ENCODE assay signal across 31 cellular contexts in genomic region chr22:17782621-17783020, GRCh38. TPM values are rescaled to one million over a fixed set of nuclear protein-coding genes. Genes with fewer than 3 reads are reported as not detected.
A peak's percentile ranks its signal among the peaks of the same experiment; 100 is the strongest.
DNase-seq lines count a peak whose midpoint lies in the region; ATAC-seq and TF ChIP-seq lines count a peak whose summit lies in the region.
"Had no signal": no experiment of that assay in that cellular context is flagged by ENCODE, and none has a peak within 500 bp of the region (broad histone marks: within the 10 kb centered on the region; RNA-seq: fewer than 3 reads in every experiment).

No MANE protein-coding gene starts in this region.

- H3K4me3 ChIP-seq in BLaER1 treated with 17β-estradiol and CSF1 and Interleukin-3, amounts not matched to agents 10 nM and 100 nM, result peak overlapping the region in 1 of 10 experiments; percentile 33; a peak in 1 of 20 replicates
- H3K4me3 ChIP-seq in osteoblast (ENCODE audit: insufficient read depth, low read length) (no peak overlapping the region), ascending aorta (no peak overlapping the region), thyroid gland (replicated peaks in 1 of 3) (no peak overlapping the region)
- H3K4me3 ChIP-seq: gastroesophageal sphincter, GM23248, left ventricle myocardium inferior, PC-9, right lobe of liver, thoracic aorta, vagina had no signal

- no peaks in the 10 kb centered on the region for H3K36me3 Mint-ChIP-seq in T-helper 17 cell (ENCODE audit: low read depth)
- H3K36me3 Mint-ChIP-seq: mesothelial cell of epicardium had no signal

- H3K79me2 ChIP-seq in osteoblast (ENCODE audit: insufficient read depth, low read length), result no peaks in the 10 kb centered on the region

- peaks cover 0 to 5% (median 0%) of the 10 kb centered on the region in 11 experiments; a peak in 3 of 22 replicates for H3K9me3 ChIP-seq in BLaER1 treated with 17β-estradiol and CSF1 and Interleukin-3, amounts not matched to agents 10 nM and 100 nM (replicated peaks in 1 of 11)
- H3K9me3 ChIP-seq in T-helper 17 cell (ENCODE audit: control insufficient read depth, low read length, poor library complexity, severe bottlenecking), result no peaks in the 10 kb centered on the region
- no peaks in the 10 kb centered on the region for H3K9me3 ChIP-seq in osteoblast (ENCODE audit: low read depth, low read length)
- H3K9me3 ChIP-seq in ascending aorta, result no peaks in the 10 kb centered on the region
- H3K9me3 ChIP-seq in thyroid gland, result no peaks in the 10 kb centered on the region
- H3K9me3 ChIP-seq: gastroesophageal sphincter, left ventricle myocardium inferior, right lobe of liver, thoracic aorta, vagina had no signal

- H4K20me1 ChIP-seq in BLaER1 treated with 17β-estradiol and CSF1 and Interleukin-3, amounts not matched to agents 10 nM and 100 nM, result peaks cover 0 to 5% (median 0%) of the 10 kb centered on the region in 11 experiments; a peak in 1 of 22 replicates
- H4K20me1 ChIP-seq in osteoblast (ENCODE audit: insufficient read depth, low read length), result no peaks in the 10 kb centered on the region

- H3K36me3 ChIP-seq in BLaER1 treated with 17β-estradiol and CSF1 and Interleukin-3, amounts not matched to agents 10 nM and 100 nM, result 0 out of 22 replicates have a peak, but pooled peaks cover 0 to under 1% (median 0%) of the 10 kb centered on the region in 11 experiments
- peaks cover 3% of the 10 kb centered on the region for H3K36me3 ChIP-seq in osteoblast (ENCODE audit: insufficient read depth, low read length)
- no peaks in the 10 kb centered on the region for H3K36me3 ChIP-seq in ascending aorta
- no peaks in the 10 kb centered on the region for H3K36me3 ChIP-seq in thyroid gland
- H3K36me3 ChIP-seq: left ventricle myocardium inferior, right lobe of liver, thoracic aorta, vagina, WERI-Rb-1 had no signal

- WGBS in thyroid gland, 2 donors, result 94 to 95% methylated on average over 13 of the region's 13 CpGs

- H3K27ac ChIP-seq in BLaER1 treated with 17β-estradiol and CSF1 and Interleukin-3, amounts not matched to agents 10 nM and 100 nM, result peak overlapping the region; percentile 57 to 100 (median 97); a peak in 19 of 22 replicates
- no peak overlapping the region for H3K27ac ChIP-seq in osteoblast (ENCODE audit: low read depth, low read length)
- no peak overlapping the region for H3K27ac ChIP-seq in ascending aorta
- no peak overlapping the region for H3K27ac ChIP-seq in thyroid gland
- H3K27ac ChIP-seq: gastroesophageal sphincter, GM23248, left ventricle myocardium inferior, PC-9, right lobe of liver, thoracic aorta, vagina, WERI-Rb-1 had no signal

- DNase-seq in T-helper 17 cell (no peak), left colon (peak; percentile 56 to 57), osteoblast (ENCODE audit: insufficient read length, low spot score, missing footprints) (peak; percentile 78), ascending aorta (ENCODE audit: low spot score in 2 of 2) (no peak), AML-193 (lab: John Stamatoyannopoulos, UW) (no peak), NCI-H345 (lab: John Stamatoyannopoulos, UW) (no peak), thyroid gland (no peak)
- DNase-seq: activated CD4-positive, alpha-beta T cell treated with anti-CD3 and anti-CD28 coated beads, Interleukin-2, amount 10 ng/mL, durations not matched to agents 24 days and 14 days; activated effector memory CD4-positive, alpha-beta T cell treated with anti-CD3 and anti-CD28 coated beads, Interleukin-2, amount 50 U/mL, for 16 hours; activated naive CD8-positive, alpha-beta T cell treated with anti-CD3 and anti-CD28 coated beads, Interleukin-2, amount 10 ng/mL, durations not matched to agents 7 days and 5 days; activated T-cell treated with anti-CD3 and anti-CD28 coated beads, Interleukin-2, amount 50 U/mL, for 1 hour; dermis blood vessel endothelial cell; GM23248; hippocampal formation; left ventricle myocardium inferior; NCI-H1092; NCI-H1694 treated with DMSO at 0.1 percent for 48 hours; NCI-H2171; NCI-H524 treated with DMSO at 0.1 percent for 48 hours; PC-9; right lobe of liver; Right ventricle myocardium superior; stimulated activated naive CD8-positive, alpha-beta T cell treated with anti-CD3 and anti-CD28 coated beads, Interleukin-15, Interleukin-2, amounts not matched to agents 100 U/mL and 50 U/mL, for 24 hours; T-helper 9 cell; WERI-Rb-1 had no signal

- intact Hi-C loops in left colon (cut with DNase I, micrococcal nuclease), result no loop called here
- intact Hi-C loops in ascending aorta (cut with DNase I), result no loop called here
- intact Hi-C loops in thyroid gland (cut with DNase I), result no loop called here

- peak overlapping the region; percentile 96 to 100 (median 98) for H3K4me2 ChIP-seq in BLaER1 treated with 17β-estradiol and CSF1 and Interleukin-3, amounts not matched to agents 10 nM and 100 nM
- no peak overlapping the region for H3K4me2 ChIP-seq in osteoblast (ENCODE audit: insufficient read depth, low read length)

- no peaks in the 10 kb centered on the region for H3K27me3 Mint-ChIP-seq in T-helper 17 cell
- H3K27me3 Mint-ChIP-seq: activated naive CD8-positive, alpha-beta T cell treated with anti-CD3 and anti-CD28 coated beads, Interleukin-2, amount 10 ng/mL, durations not matched to agents 7 days and 5 days had no signal

- ATAC-seq in T-helper 17 cell (no peak), left colon (peak; percentile 62)
- ATAC-seq: gastroesophageal sphincter; right lobe of liver; stimulated activated naive CD8-positive, alpha-beta T cell treated with anti-CD3 and anti-CD28 coated beads, Interleukin-15, Interleukin-2, amounts not matched to agents 100 U/mL and 50 U/mL, for 24 hours had no signal

- peak overlapping the region in 9 of 11 experiments; percentile 92 to 99 (median 96); a peak in 12 of 22 replicates for H3K9ac ChIP-seq in BLaER1 treated with 17β-estradiol and CSF1 and Interleukin-3, amounts not matched to agents 10 nM and 100 nM

- H3K27ac Mint-ChIP-seq in T-helper 17 cell, result peak overlapping the region; percentile 83
- H3K27ac Mint-ChIP-seq: activated CD4-positive, alpha-beta T cell treated with anti-CD3 and anti-CD28 coated beads, Interleukin-2, amount 10 ng/mL, durations not matched to agents 24 days and 14 days; activated naive CD8-positive, alpha-beta T cell treated with anti-CD3 and anti-CD28 coated beads, Interleukin-2, amount 10 ng/mL, durations not matched to agents 7 days and 5 days; mesothelial cell of epicardium had no signal

- no peak overlapping the region for H3K4me3 Mint-ChIP-seq in T-helper 17 cell
- H3K4me3 Mint-ChIP-seq: activated CD4-positive, alpha-beta T cell treated with anti-CD3 and anti-CD28 coated beads, Interleukin-2, amount 10 ng/mL, durations not matched to agents 24 days and 14 days; activated naive CD8-positive, alpha-beta T cell treated with anti-CD3 and anti-CD28 coated beads, Interleukin-2, amount 10 ng/mL, durations not matched to agents 7 days and 5 days; mesothelial cell of epicardium; nephron had no signal

- no peak overlapping the region for H2AFZ ChIP-seq in osteoblast (ENCODE audit: low read length)
- H2AFZ ChIP-seq: GM23248, PC-9 had no signal

- no peak for TF ChIP-seq POLR2A in thyroid gland (IDR thresholded peaks at IDR 0.05)

- TF ChIP-seq CTCF in osteoblast (IDR thresholded peaks at IDR 0.05; ENCODE audit: extremely low read depth, low read depth, low read length), result no peak
- no peak for TF ChIP-seq CTCF in ascending aorta (IDR thresholded peaks at IDR 0.05)
- TF ChIP-seq CTCF in thyroid gland (IDR thresholded peaks at IDR 0.05), result no peak

- no peaks in the 10 kb centered on the region for H3K27me3 ChIP-seq in BLaER1 treated with 17β-estradiol and CSF1 and Interleukin-3, amounts not matched to agents 10 nM and 100 nM
- H3K27me3 ChIP-seq in osteoblast (ENCODE audit: insufficient read depth, low read length) (no peaks in the 10 kb centered on the region), ascending aorta (no peaks in the 10 kb centered on the region), thyroid gland (no peaks in the 10 kb centered on the region)
- H3K27me3 ChIP-seq: right lobe of liver, vagina had no signal

- H3K4me1 ChIP-seq in BLaER1 treated with 17β-estradiol and CSF1 and Interleukin-3, amounts not matched to agents 10 nM and 100 nM, result peaks cover 71 to 83% (median 80%) of the 10 kb centered on the region in 10 experiments
- peaks cover 11% of the 10 kb centered on the region for H3K4me1 ChIP-seq in osteoblast (ENCODE audit: insufficient read depth, low read length)
- H3K4me1 ChIP-seq in ascending aorta, result peaks cover 0 to 5% of the 10 kb centered on the region in 2 donors
- H3K4me1 ChIP-seq in thyroid gland, result peaks cover 6 to 20% of the 10 kb centered on the region in 2 donors

- peaks cover 26% of the 10 kb centered on the region for H3K4me1 Mint-ChIP-seq in T-helper 17 cell

RNA-seq across cellular contexts. Expression of gene BID, which starts 8.4 kb away (rescaled TPM):
- total RNA-seq in T-helper 17 cell, result 10 to 100 TPM; 18.3 to 24.2 TPM
- total RNA-seq in left colon, result 10 to 100 TPM; 26.5 to 33.2 TPM
- total RNA-seq in osteoblast, result 16.3 and 21.2 TPM in 2 replicates
- total RNA-seq in ascending aorta, result 37.5 TPM
- total RNA-seq in thyroid gland, result 10 to 100 TPM in 3 of 4 donors, 1 to 10 TPM in 1; 4.6 to 18.3 (median 14.9) TPM

Comparison
In these comparisons a context has a peak if more than half of its experiments do, and no peak if none do; other contexts are left out.
1. H3K27ac ChIP-seq: peak in BLaER1 treated with 17β-estradiol and CSF1 and Interleukin-3, amounts not matched to agents 10 nM and 100 nM (11 of 11); none in osteoblast (single experiment), ascending aorta (0 of 2) and thyroid gland (0 of 3).
2. DNase-seq: peak in left colon (2 of 2) and osteoblast (single experiment); none in T-helper 17 cell (0 of 3), ascending aorta (0 of 2), AML-193 (0 of 2), NCI-H345 (single experiment) and thyroid gland (0 of 2).